ENCODE assay signal across 30 cellular contexts in the genomic region with DNA sequence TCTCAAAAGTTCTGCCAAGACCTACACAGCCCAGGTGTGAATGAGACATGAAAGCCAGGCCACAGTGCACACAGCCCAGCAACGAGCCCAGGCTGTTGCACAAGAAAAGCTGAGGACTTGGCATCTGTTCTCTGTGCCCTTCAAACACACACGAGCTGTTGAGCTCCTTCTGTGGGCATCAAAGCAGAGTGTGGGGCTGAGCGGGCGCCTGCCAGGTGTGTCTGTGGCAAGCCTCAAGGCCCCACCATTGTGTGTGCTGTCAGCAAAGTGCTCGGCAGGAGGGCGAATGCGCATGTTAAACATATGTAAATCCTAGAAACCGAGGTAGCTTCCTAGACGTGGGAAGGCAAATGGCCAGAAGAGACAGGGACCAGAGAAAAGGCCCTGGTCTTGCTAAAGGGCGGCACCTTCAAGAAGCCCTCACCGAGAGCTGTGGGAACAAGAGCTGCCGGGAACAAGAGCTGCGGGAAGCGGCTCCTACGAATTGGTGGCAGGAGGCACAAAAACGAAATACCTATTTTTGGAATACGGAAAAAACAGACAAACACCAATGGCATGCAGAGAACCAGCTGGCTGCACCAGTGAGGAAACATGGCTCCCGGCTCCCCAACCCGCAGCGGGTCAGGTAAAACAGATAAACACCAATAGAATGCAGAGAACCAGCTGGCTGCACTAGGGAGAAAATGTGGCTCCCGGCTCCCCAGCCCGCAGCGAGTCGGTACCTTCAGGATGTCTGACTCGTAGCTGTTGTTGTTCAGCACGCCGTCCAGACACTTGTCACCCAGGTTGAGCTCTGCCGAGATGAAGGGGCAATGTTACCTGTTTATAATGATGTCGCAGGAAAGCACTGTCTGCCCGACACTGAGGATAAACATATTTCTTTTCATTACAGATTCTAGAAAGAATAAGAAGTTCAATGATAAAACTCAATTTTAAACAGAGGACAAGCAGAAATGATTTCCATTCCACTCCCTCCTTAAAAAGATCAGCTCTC. TPM values are rescaled to one million over a fixed set of nuclear protein-coding genes. Genes with fewer than 3 reads are reported as not detected.
A peak's percentile ranks its signal among the peaks of the same experiment; 100 is the strongest.
DNase-seq lines count a peak whose midpoint lies in the region; ATAC-seq and TF ChIP-seq lines count a peak whose summit lies in the region.
"Had no signal": no experiment of that assay in that cellular context is flagged by ENCODE, and none has a peak within 500 bp of the region (broad histone marks: within the 10 kb centered on the region; RNA-seq: fewer than 3 reads in every experiment).

No MANE protein-coding gene starts in this region.

- H3K36me3 Mint-ChIP-seq in CD8-positive, alpha-beta T cell = peaks cover 74% of the 10 kb centered on the region

- peak; percentile 90 for ATAC-seq in CD8-positive, alpha-beta T cell
- ATAC-seq in PC-3 = no peak
- ATAC-seq: activated CD4-positive, CD25-positive, alpha-beta regulatory T cell treated with anti-CD3 and anti-CD28 coated beads, Interleukin-2, amount 50 U/mL, for 24 hours; effector memory CD8-positive, alpha-beta T cell; psoas muscle had no signal

- H3K9me2 ChIP-seq in PC-3 (replicated peaks; ENCODE audit: low read length) = no peaks in the 10 kb centered on the region

- H3K9me3 Mint-ChIP-seq in CD8-positive, alpha-beta T cell = no peaks in the 10 kb centered on the region
- H3K9me3 Mint-ChIP-seq: activated CD4-positive, alpha-beta memory T cell treated with anti-CD3 and anti-CD28 coated beads for 36 hours; effector memory CD8-positive, alpha-beta T cell; HFFc6; IgD-negative memory B cell; naive B cell; T-helper 1 cell treated with Interleukin-12 subunit alpha and Interleukin-12 subunit beta and Interleukin-4 antibody, amounts not matched to agents 30 μg/mL and 1 μg/mL, for 36 hours had no signal

- peaks cover 33% of the 10 kb centered on the region for H3K36me3 ChIP-seq in CD8-positive, alpha-beta T cell (ENCODE audit: insufficient read depth, low read length)
- H3K36me3 ChIP-seq in NT2/D1 (ENCODE audit: insufficient read depth, insufficient read length, low read length) (peaks cover 72% of the 10 kb centered on the region), iPS DF 6.9 (ENCODE audit: control insufficient read depth, insufficient read depth, low read length) (peaks cover 22% of the 10 kb centered on the region), PC-3 (ENCODE audit: low read depth, low read length) (peaks cover 32% of the 10 kb centered on the region)

- DNase-seq in AG04450 (ENCODE audit: low read depth, low spot score) = no peak
- peak; percentile 13 to 76 (median 31) for DNase-seq in CD8-positive, alpha-beta T cell
- peak; percentile 75 for DNase-seq in NT2/D1 (ENCODE audit: low read depth, low spot score)
- DNase-seq in iPS DF 6.9 (ENCODE audit: low read depth, low spot score) = peak; percentile 48
- no peak for DNase-seq in NCI-H2196 (lab: John Stamatoyannopoulos, UW; ENCODE audit: unreplicated experiment)
- DNase-seq in ACHN = no peak
- DNase-seq in NK-92 (lab: John Stamatoyannopoulos, UW; ENCODE audit: unreplicated experiment) = no peak
- no peak for DNase-seq in PC-3
- DNase-seq: activated CD4-positive, alpha-beta memory T cell treated with anti-CD3 and anti-CD28 coated beads for 36 hours; activated effector memory CD4-positive, alpha-beta T cell treated with anti-CD3 and anti-CD28 coated beads, Interleukin-2, amount 50 U/mL, for 16 hours; cortex of kidney; effector memory CD8-positive, alpha-beta T cell; erythroblast; HFFc6; hypothalamus; kidney; midbrain; naive B cell; NCI-H146; NCI-H510A; occipital lobe; psoas muscle; sigmoid colon; stimulated activated CD4-positive, alpha-beta T cell treated with anti-CD3 and anti-CD28 coated beads, Interleukin-12 subunit alpha, Interleukin-12 subunit beta, amount 100 ng/mL, for 4 hours; stimulated activated CD4-positive, alpha-beta T cell treated with anti-CD3 and anti-CD28 coated beads, Interleukin-4, amount 100 ng/mL, for 24 hours; upper lobe of left lung had no signal

- no peak overlapping the region for H3K4me2 ChIP-seq in PC-3 (ENCODE audit: low read length)

- POLR2A ChIA-PET in AG04450 (lab: Yijun Ruan, JAX) = interaction anchor here (1.0 kb wide), 1 partner anchor 9 kb away, joined by 3 read pairs; no protein-coding TSS in a partner anchor
- POLR2A ChIA-PET in CD8-positive, alpha-beta T cell (lab: Charles Lee) = interaction anchor here (0.6 to 1.9 kb wide), 12 partner anchors 10 to 924 kb away, joined by 3 to 18 read pairs (median 4); a partner anchor contains a TSS
- POLR2A ChIA-PET in PC-3 (lab: Charles Lee; ENCODE audit: unreplicated experiment) = no interaction called here

- H3K27ac ChIP-seq in AG04450 (ENCODE audit: low read depth, low read length) (peak overlapping the region; percentile 31), iPS DF 6.9 (ENCODE audit: low read length) (no peak overlapping the region), PC-3 (ENCODE audit: low read length) (no peak overlapping the region)
- H3K27ac ChIP-seq in CD8-positive, alpha-beta T cell (ENCODE audit: low read depth, low read length) = peak overlapping the region; percentile 13
- H3K27ac ChIP-seq: psoas muscle, sigmoid colon, SK-N-MC, upper lobe of left lung had no signal

- intact Hi-C loops in CD8-positive, alpha-beta T cell (cut with DNase I, micrococcal nuclease) = loop anchor here in 1 of 2 experiments (1.0 to 2.0 kb wide), 2 partner anchors 17 to 20 kb away; no protein-coding TSS in a partner anchor
- intact Hi-C loops in PC-3 (cut with micrococcal nuclease) = no loop called here

- no peaks in the 10 kb centered on the region for H3F3A ChIP-seq in PC-3 (ENCODE audit: low read length, unreplicated experiment)

- CTCF ChIA-PET in AG04450 (lab: Charles Lee) = interaction anchor here (0.5 kb wide), 1 partner anchor 18 kb away, joined by 5 read pairs; no protein-coding TSS in a partner anchor
- CTCF ChIA-PET in CD8-positive, alpha-beta T cell (lab: Charles Lee) = interaction anchor here (1.1 to 3.2 kb wide), 7 partner anchors 9 to 59 kb away, joined by 3 to 10 read pairs (median 4); no protein-coding TSS in a partner anchor
- CTCF ChIA-PET in PC-3 (lab: Charles Lee) = no interaction called here

- no TSS peak for BruUV-seq in PC-3 (replicated peaks; lab: Mats Ljungman, UMichigan)

- H2AFZ ChIP-seq in PC-3 (ENCODE audit: low read length) = no peak overlapping the region

- H3K79me2 ChIP-seq in PC-3 (ENCODE audit: low read length) = no peaks in the 10 kb centered on the region

- in situ Hi-C loops in ACHN (cut with HindIII; ENCODE audit: low pct_ligation_motif_present, low pct_unique_long_range_greater_than_20kb, low sequenced_read_pairs) = no loop called here

- whole genome bisulfite sequencing in iPS DF 6.9 (ENCODE audit: insufficient coverage, insufficient read length) = no CpG with 5 or more reads among the region's 30 CpGs

- no peaks in the 10 kb centered on the region for H3K27me3 Mint-ChIP-seq in CD8-positive, alpha-beta T cell (ENCODE audit: low read depth)
- H3K27me3 Mint-ChIP-seq: activated CD4-positive, alpha-beta memory T cell treated with anti-CD3 and anti-CD28 coated beads for 36 hours; effector memory CD8-positive, alpha-beta T cell; IgD-negative memory B cell; naive B cell had no signal

- H3K4me1 ChIP-seq in CD8-positive, alpha-beta T cell (ENCODE audit: insufficient read depth, low read length) = peaks cover 24% of the 10 kb centered on the region
- H3K4me1 ChIP-seq in NT2/D1 (ENCODE audit: insufficient read depth, insufficient read length) (peaks cover 11% of the 10 kb centered on the region), iPS DF 6.9 (ENCODE audit: control insufficient read depth, insufficient read depth, low read length) (peaks cover 2% of the 10 kb centered on the region), PC-3 (ENCODE audit: insufficient read depth, low read length) (no peaks in the 10 kb centered on the region)
- H3K4me1 ChIP-seq: psoas muscle, sigmoid colon, upper lobe of left lung had no signal

- peaks cover 28% of the 10 kb centered on the region for H3K4me1 Mint-ChIP-seq in CD8-positive, alpha-beta T cell (ENCODE audit: low read depth)
- H3K4me1 Mint-ChIP-seq: IgD-negative memory B cell had no signal

- no peak overlapping the region for H3K4me3 ChIP-seq in AG04450 (ENCODE audit: low read depth, low read length)
- no peak overlapping the region for H3K4me3 ChIP-seq in CD8-positive, alpha-beta T cell (ENCODE audit: low read depth, low read length)
- H3K4me3 ChIP-seq in NT2/D1 (ENCODE audit: insufficient read length, low read depth) = no peak overlapping the region
- H3K4me3 ChIP-seq in iPS DF 6.9 (ENCODE audit: low read length) = no peak overlapping the region
- H3K4me3 ChIP-seq in PC-3 (ENCODE audit: low read length) = no peak overlapping the region
- H3K4me3 ChIP-seq: psoas muscle, sigmoid colon, SK-N-MC, upper lobe of left lung had no signal

- H3K9me3 ChIP-seq in AG04450 (ENCODE audit: control insufficient read depth, insufficient read depth, low read length) (no peaks in the 10 kb centered on the region), NT2/D1 (ENCODE audit: insufficient read depth, low read length) (no peaks in the 10 kb centered on the region), iPS DF 6.9 (ENCODE audit: control insufficient read depth, insufficient read depth, low read length) (no peaks in the 10 kb centered on the region), PC-3 (ENCODE audit: low read length) (no peaks in the 10 kb centered on the region)
- no peaks in the 10 kb centered on the region for H3K9me3 ChIP-seq in CD8-positive, alpha-beta T cell (ENCODE audit: low read length)
- H3K9me3 ChIP-seq: psoas muscle, sigmoid colon, upper lobe of left lung had no signal

- TF ChIP-seq CTCF in AG04450 (IDR thresholded peaks at IDR 0.05; ENCODE audit: low read depth, low read length) = no peak
- no peak for TF ChIP-seq CTCF in CD8-positive, alpha-beta T cell (IDR thresholded peaks at IDR 0.05)
- no peak for TF ChIP-seq CTCF in PC-3 (conservative IDR thresholded peaks at IDR 0.05; ENCODE audit: low read depth, low read length)

- H4K20me1 ChIP-seq in PC-3 (ENCODE audit: low read length) = no peaks in the 10 kb centered on the region

- peak overlapping the region; percentile 67 for H3K4me3 Mint-ChIP-seq in CD8-positive, alpha-beta T cell
- H3K4me3 Mint-ChIP-seq: activated CD4-positive, alpha-beta memory T cell treated with anti-CD3 and anti-CD28 coated beads for 36 hours; effector memory CD8-positive, alpha-beta T cell; HFFc6; naive B cell; T-helper 1 cell treated with Interleukin-12 subunit alpha and Interleukin-12 subunit beta and Interleukin-4 antibody, amounts not matched to agents 30 μg/mL and 1 μg/mL, for 36 hours had no signal

- H3K27me3 ChIP-seq in AG04450 (ENCODE audit: control insufficient read depth, insufficient read depth, low read length) = no peaks in the 10 kb centered on the region
- H3K27me3 ChIP-seq in CD8-positive, alpha-beta T cell (ENCODE audit: insufficient read depth, low read length) = no peaks in the 10 kb centered on the region
- H3K27me3 ChIP-seq in NT2/D1 (ENCODE audit: insufficient read depth, insufficient read length) = no peaks in the 10 kb centered on the region
- no peaks in the 10 kb centered on the region for H3K27me3 ChIP-seq in iPS DF 6.9 (ENCODE audit: control insufficient read depth, insufficient read depth, low read length)
- H3K27me3 ChIP-seq in PC-3 (ENCODE audit: low read length) = no peaks in the 10 kb centered on the region
- H3K27me3 ChIP-seq: sigmoid colon, upper lobe of left lung had no signal

- H3K9ac ChIP-seq in NT2/D1 (ENCODE audit: insufficient read length, low read depth) = no peak overlapping the region
- H3K9ac ChIP-seq in PC-3 (ENCODE audit: low read length) = no peak overlapping the region

- H3K27ac Mint-ChIP-seq in CD8-positive, alpha-beta T cell = peak overlapping the region; percentile 95
- H3K27ac Mint-ChIP-seq: activated CD4-positive, alpha-beta memory T cell treated with anti-CD3 and anti-CD28 coated beads for 36 hours; effector memory CD8-positive, alpha-beta T cell; HFFc6; T-helper 1 cell treated with Interleukin-12 subunit alpha and Interleukin-12 subunit beta and Interleukin-4 antibody, amounts not matched to agents 30 μg/mL and 1 μg/mL, for 36 hours had no signal

RNA-seq across cellular contexts. Expression of a gene that starts 19.0 kb away (rescaled TPM):
- 22.6 and 28.0 TPM in 2 replicates for polyA plus RNA-seq in AG04450 (2011; rRNA removed)
- 78.1 and 103 TPM in 2 replicates for polyA minus RNA-seq in AG04450 (2011; rRNA and poly(A)+ RNA removed)
- 10 to 100 TPM; 31.7 to 33.8 TPM for total RNA-seq in CD8-positive, alpha-beta T cell
- total RNA-seq in PC-3 (2014; rRNA removed) = 86.9 and 130 TPM in 2 replicates

RNA-seq across cellular contexts. Expression of a gene that starts 39.7 kb away (rescaled TPM):
- polyA plus RNA-seq in AG04450 (2011; rRNA removed) = 28.4 and 29.2 TPM in 2 replicates
- polyA minus RNA-seq in AG04450 (2011; rRNA and poly(A)+ RNA removed) = 61.8 and 64.0 TPM in 2 replicates
- 10 to 100 TPM; 70.6 to 81.1 TPM for total RNA-seq in CD8-positive, alpha-beta T cell
- 23.3 and 25.8 TPM in 2 replicates for total RNA-seq in PC-3 (2014; rRNA removed)

Comparison
In these comparisons a context has a peak if more than half of its experiments do, and no peak if none do; other contexts are left out.
1. DNase-seq: peak in CD8-positive, alpha-beta T cell (7 of 7), NT2/D1 (single experiment) and iPS DF 6.9 (single experiment); none in AG04450 (single experiment), NCI-H2196 (single experiment), ACHN (single experiment), NK-92 (single experiment) and PC-3 (single experiment).
2. H3K27ac ChIP-seq: peak in AG04450 (single experiment) and CD8-positive, alpha-beta T cell (single experiment); none in iPS DF 6.9 (single experiment) and PC-3 (single experiment).